32 cellular contexts compared by ENCODE assay signal in genomic region chr10:69916133-69916532, GRCh38.
"Had no signal": no experiment of that assay in that cellular context is flagged by ENCODE, and none has a peak within 500 bp of the region (broad histone marks: within the 10 kb centered on the region; RNA-seq: fewer than 3 reads in every experiment).

No MANE protein-coding gene starts in this region.

- H3K9me3 ChIP-seq: adrenal gland, body of pancreas had no signal

- H3K27ac ChIP-seq: adrenal gland, body of pancreas, brain microvascular endothelial cell, cardiac muscle cell, VCaP had no signal

- DNase-seq: activated B cell treated with CpG ODN at 0.5 μM for 24 hours; activated CD4-positive, alpha-beta memory T cell treated with anti-CD3 and anti-CD28 coated beads for 36 hours; activated CD4-positive, alpha-beta T cell treated with anti-CD3 and anti-CD28 coated beads for 4 hours; activated CD4-positive, alpha-beta T cell treated with anti-CD3 and anti-CD28 coated beads, Interleukin-2, amount 10 ng/mL, durations not matched to agents 24 days and 14 days; activated CD4-positive, alpha-beta T cell treated with anti-CD3 and anti-CD28 coated beads, Interleukin-2, amount 50 U/mL, for 1 hour; activated CD4-positive, alpha-beta T cell treated with anti-CD3 and anti-CD28 coated beads, Interleukin-2, amount 50 U/mL, for 4 hours; activated CD4-positive, CD25-positive, alpha-beta regulatory T cell treated with anti-CD3 and anti-CD28 coated beads, Interleukin-2, amount 50 U/mL, for 72 hours; activated CD8-positive, alpha-beta memory T cell treated with anti-CD3 and anti-CD28 coated beads, Interleukin-2, amount 50 U/mL, for 4 hours; activated CD8-positive, alpha-beta T cell treated with anti-CD3 and anti-CD28 coated beads for 36 hours; activated effector memory CD4-positive, alpha-beta T cell treated with Interleukin-2 at 50 U/mL for 16 hours; activated gamma-delta T cell; activated naive CD4-positive, alpha-beta T cell treated with anti-CD3 and anti-CD28 coated beads, Interleukin-2, amount 10 ng/mL, durations not matched to agents 7 days and 5 days; activated naive CD4-positive, alpha-beta T cell treated with Interleukin-2 at 50 U/mL for 16 hours; activated naive CD8-positive, alpha-beta T cell treated with anti-CD3 and anti-CD28 coated beads, Interleukin-2, amount 10 ng/mL, durations not matched to agents 7 days and 5 days; activated T-cell treated with anti-CD3 and anti-CD28 coated beads for 4 hours; activated T-cell treated with anti-CD3 and anti-CD28 coated beads, Interleukin-2, amount 50 U/mL, for 24 hours; activated T-cell treated with anti-CD3 and anti-CD28 coated beads, Interleukin-2, amount 50 U/mL, for 48 hours; adrenal gland; amniotic stem cell; aorta; brain microvascular endothelial cell; caudate nucleus; cerebellar nuclear complex; T-helper 1 cell; T-helper 2 cell; T-helper 9 cell had no signal

- H3K4me3 ChIP-seq: adrenal gland, body of pancreas, cardiac muscle cell had no signal

- FAIRE-seq: astrocyte, bronchial epithelial cell, TTC549 had no signal

- H3K4me1 ChIP-seq: adrenal gland had no signal

- H3K27me3 ChIP-seq: adrenal gland, body of pancreas, brain microvascular endothelial cell, cardiac muscle cell had no signal

- H3K36me3 ChIP-seq: adrenal gland had no signal
